ENCODE assay signal across 25 cellular contexts in the genomic region with DNA sequence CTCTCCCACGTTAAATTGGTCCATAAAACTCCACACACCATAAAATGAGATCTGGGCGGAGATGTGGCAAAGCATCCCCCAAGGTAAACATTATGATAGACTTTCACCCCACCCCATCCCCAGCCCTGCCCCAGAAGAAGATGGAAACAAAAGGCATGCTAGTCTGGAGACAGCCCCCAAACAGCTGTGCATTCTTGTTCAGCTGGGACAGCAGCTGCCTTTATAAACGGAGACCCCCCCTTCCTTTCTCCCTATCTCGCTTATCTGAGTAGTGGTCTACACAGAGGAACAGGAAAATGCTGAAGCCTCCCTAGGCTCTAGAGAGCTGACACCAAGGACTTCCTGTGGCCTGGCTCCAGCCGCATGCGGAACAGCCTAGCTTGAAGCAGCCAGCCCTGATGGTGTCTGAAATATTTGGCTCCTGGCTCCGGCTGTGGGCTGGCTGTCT.
DNase-seq lines count a peak whose midpoint lies in the region; ATAC-seq and TF ChIP-seq lines count a peak whose summit lies in the region.
"Had no signal": no experiment of that assay in that cellular context is flagged by ENCODE, and none has a peak within 500 bp of the region (broad histone marks: within the 10 kb centered on the region; RNA-seq: fewer than 3 reads in every experiment).

No MANE protein-coding gene starts in this region.

- H3K27me3 ChIP-seq in GM23338 (ENCODE audit: insufficient read depth) (no peaks in the 10 kb centered on the region), Loucy (ENCODE audit: insufficient read depth, low read length, poor library complexity, severe bottlenecking) (no peaks in the 10 kb centered on the region), neural progenitor cell (no peaks in the 10 kb centered on the region), upper lobe of right lung (no peaks in the 10 kb centered on the region)
- H3K27me3 ChIP-seq: pancreas, SJSA1 had no signal

- H3K9ac ChIP-seq in Loucy (ENCODE audit: low read depth, low read length, poor library complexity, severe bottlenecking) (no peak overlapping the region), neural progenitor cell (no peak overlapping the region)
- H3K9ac ChIP-seq: KMS-11 had no signal

- H3K9me2 ChIP-seq in GM23338 (ENCODE audit: insufficient read depth): peaks cover 25% of the 10 kb centered on the region
- H3K9me2 ChIP-seq in Loucy (replicated peaks; ENCODE audit: low read depth, low read length): no peaks in the 10 kb centered on the region

- intact Hi-C loops in upper lobe of right lung (cut with DNase I): no loop called here

- H3K4me1 Mint-ChIP-seq in GM23338 (no peaks in the 10 kb centered on the region), neural progenitor cell (no peaks in the 10 kb centered on the region)
- H3K4me1 Mint-ChIP-seq: stimulated activated effector memory CD8-positive, alpha-beta T cell treated with anti-CD3 and anti-CD28 coated beads, Interleukin-12 subunit alpha, Interleukin-12 subunit beta, amount 100 ng/mL, for 72 hours had no signal

- H3K9me3 Mint-ChIP-seq in GM23338 (no peaks in the 10 kb centered on the region; the same call in 2 of the 3 replicates), neural progenitor cell (no peaks in the 10 kb centered on the region)
- H3K9me3 Mint-ChIP-seq: activated CD4-positive, alpha-beta memory T cell treated with anti-CD3 and anti-CD28 coated beads for 36 hours; activated naive CD4-positive, alpha-beta T cell treated with anti-CD3 and anti-CD28 coated beads, Interleukin-2, amount 50 U/mL, for 72 hours; activated T-helper 2 cell treated with anti-CD3 and anti-CD28 coated beads, Interferon-gamma antibody, Interleukin-2, Interleukin-4, amounts not matched to agents 10 μg/mL and 5 μg/mL and 100 μg/mL, durations not matched to agents 14 hours and 24 hours and 36 hours; effector memory CD8-positive, alpha-beta T cell; stimulated activated effector memory CD8-positive, alpha-beta T cell treated with anti-CD3 and anti-CD28 coated beads, Interleukin-12 subunit alpha, Interleukin-12 subunit beta, amount 100 ng/mL, for 72 hours; T-cell had no signal

- no peak overlapping the region for H3K27ac ChIP-seq in GM23338 (ENCODE audit: low read depth)
- no peak overlapping the region for H3K27ac ChIP-seq in neural progenitor cell
- H3K27ac ChIP-seq in caudate nucleus (ENCODE audit: low read depth, low read length): no peak overlapping the region
- H3K27ac ChIP-seq in upper lobe of right lung: no peak overlapping the region
- H3K27ac ChIP-seq: KMS-11, pancreas, SJSA1 had no signal

- H3K36me3 Mint-ChIP-seq in GM23338 (ENCODE audit: low read depth): no peaks in the 10 kb centered on the region
- H3K36me3 Mint-ChIP-seq in neural progenitor cell: no peaks in the 10 kb centered on the region
- H3K36me3 Mint-ChIP-seq: activated CD4-positive, alpha-beta memory T cell treated with anti-CD3 and anti-CD28 coated beads for 36 hours; activated naive CD4-positive, alpha-beta T cell treated with anti-CD3 and anti-CD28 coated beads, Interleukin-2, amount 50 U/mL, for 72 hours; CD14-positive monocyte; natural killer cell treated with Interleukin-12 subunit alpha and Interleukin-12 subunit beta and Interleukin-15 and Interleukin-18, amount 100 ng/mL, for 72 hours; stimulated activated effector memory CD8-positive, alpha-beta T cell treated with anti-CD3 and anti-CD28 coated beads, Interleukin-12 subunit alpha, Interleukin-12 subunit beta, amount 100 ng/mL, for 72 hours; T-cell had no signal

- no peak for TF ChIP-seq CTCF in GM23338 (conservative IDR thresholded peaks at IDR 0.05; ENCODE audit: low read depth in 2 of 2)
- no peak for TF ChIP-seq CTCF in Loucy (conservative IDR thresholded peaks at IDR 0.05; ENCODE audit: low read length)
- no peak for TF ChIP-seq CTCF in neural progenitor cell (IDR thresholded peaks at IDR 0.05)
- no peak for TF ChIP-seq CTCF in upper lobe of right lung (IDR thresholded peaks at IDR 0.05)

- H3K4me2 ChIP-seq in GM23338: no peak overlapping the region
- H3K4me2 ChIP-seq in Loucy (ENCODE audit: low read depth, low read length, poor library complexity, severe bottlenecking): peak overlapping the region; percentile 30
- H3K4me2 ChIP-seq in neural progenitor cell: no peak overlapping the region
- H3K4me2 ChIP-seq: KMS-11 had no signal

- H3K79me2 ChIP-seq in GM23338 (replicated peaks; ENCODE audit: insufficient read depth) (no peaks in the 10 kb centered on the region), Loucy (ENCODE audit: insufficient read depth, low read length) (no peaks in the 10 kb centered on the region), neural progenitor cell (ENCODE audit: low read depth) (no peaks in the 10 kb centered on the region)

- no peak overlapping the region for H3K4me3 Mint-ChIP-seq in GM23338
- no peak overlapping the region for H3K4me3 Mint-ChIP-seq in neural progenitor cell
- H3K4me3 Mint-ChIP-seq: activated CD4-positive, alpha-beta memory T cell treated with anti-CD3 and anti-CD28 coated beads for 36 hours; CD14-positive monocyte; effector memory CD8-positive, alpha-beta T cell; natural killer cell treated with Interleukin-12 subunit alpha and Interleukin-12 subunit beta and Interleukin-15 and Interleukin-18, amount 100 ng/mL, for 72 hours; stimulated activated effector memory CD8-positive, alpha-beta T cell treated with anti-CD3 and anti-CD28 coated beads, Interleukin-12 subunit alpha, Interleukin-12 subunit beta, amount 100 ng/mL, for 72 hours; T-cell had no signal

- H3K4me1 ChIP-seq in GM23338 (ENCODE audit: insufficient read depth) (no peaks in the 10 kb centered on the region), Loucy (ENCODE audit: insufficient read depth, low read length, poor library complexity, severe bottlenecking) (peaks cover 29% of the 10 kb centered on the region), neural progenitor cell (peaks cover 8% of the 10 kb centered on the region), upper lobe of right lung (no peaks in the 10 kb centered on the region)
- H3K4me1 ChIP-seq: pancreas, SJSA1 had no signal

- H3K4me3 ChIP-seq in GM23338 (no peak overlapping the region), Loucy (ENCODE audit: low read length, poor library complexity, severe bottlenecking) (no peak overlapping the region), neural progenitor cell (no peak overlapping the region), upper lobe of right lung (no peak overlapping the region)
- H3K4me3 ChIP-seq: pancreas, SJSA1 had no signal

- H3K27me3 Mint-ChIP-seq in GM23338 (ENCODE audit: insufficient read depth, low read depth, poor library complexity) (peaks cover 3% of the 10 kb centered on the region), neural progenitor cell (ENCODE audit: insufficient read depth, low read depth) (peaks cover 2% of the 10 kb centered on the region)
- H3K27me3 Mint-ChIP-seq: effector memory CD8-positive, alpha-beta T cell had no signal

- DNase-seq in GM23338 (ENCODE audit: low spot score) (no peak), islet precursor cell (peak; percentile 83), neural progenitor cell (ENCODE audit: low spot score) (no peak), kidney glomerular epithelial cell (lab: John Stamatoyannopoulos, UW) (no peak), caudate nucleus (lab: John Stamatoyannopoulos, UW) (no peak), upper lobe of right lung (no peak)
- no peak for DNase-seq in activated CD4-positive, alpha-beta T cell treated with anti-CD3 and anti-CD28 coated beads, Interleukin-2, amount 50 U/mL, for 1 hour
- DNase-seq: activated CD4-positive, alpha-beta memory T cell treated with anti-CD3 and anti-CD28 coated beads for 36 hours; activated CD8-positive, alpha-beta memory T cell treated with anti-CD3 and anti-CD28 coated beads, Interleukin-2, amount 50 U/mL, for 48 hours; cortex of kidney; effector memory CD8-positive, alpha-beta T cell; left cardiac atrium; NCI-H1436 treated with DMSO at 0.1 percent for 48 hours; NCI-H510A treated with DMSO at 0.1 percent for 48 hours; pancreas; stimulated activated CD4-positive, alpha-beta T cell treated with anti-CD3 and anti-CD28 coated beads, Interleukin-4, amount 100 ng/mL, for 24 hours; T-cell had no signal

- H3K27ac Mint-ChIP-seq in GM23338 (no peak overlapping the region), neural progenitor cell (no peak overlapping the region)
- H3K27ac Mint-ChIP-seq: activated CD4-positive, alpha-beta memory T cell treated with anti-CD3 and anti-CD28 coated beads for 36 hours; activated naive CD4-positive, alpha-beta T cell treated with anti-CD3 and anti-CD28 coated beads, Interleukin-2, amount 50 U/mL, for 72 hours; activated T-helper 2 cell treated with anti-CD3 and anti-CD28 coated beads, Interferon-gamma antibody, Interleukin-2, Interleukin-4, amounts not matched to agents 10 μg/mL and 5 μg/mL and 100 μg/mL, durations not matched to agents 14 hours and 24 hours and 36 hours; CD14-positive monocyte; effector memory CD8-positive, alpha-beta T cell; natural killer cell treated with Interleukin-12 subunit alpha and Interleukin-12 subunit beta and Interleukin-15 and Interleukin-18, amount 100 ng/mL, for 72 hours; stimulated activated effector memory CD8-positive, alpha-beta T cell treated with anti-CD3 and anti-CD28 coated beads, Interleukin-12 subunit alpha, Interleukin-12 subunit beta, amount 100 ng/mL, for 72 hours; T-cell had no signal

- no peaks in the 10 kb centered on the region for H3K36me3 ChIP-seq in GM23338 (ENCODE audit: insufficient read depth)
- H3K36me3 ChIP-seq in Loucy (ENCODE audit: insufficient read depth, low read length): no peaks in the 10 kb centered on the region
- H3K36me3 ChIP-seq in neural progenitor cell: no peaks in the 10 kb centered on the region
- H3K36me3 ChIP-seq in upper lobe of right lung: no peaks in the 10 kb centered on the region
- H3K36me3 ChIP-seq: pancreas, SJSA1 had no signal

- H3K9me3 ChIP-seq in Loucy (ENCODE audit: insufficient read depth, low read depth, low read length): no peaks in the 10 kb centered on the region
- no peaks in the 10 kb centered on the region for H3K9me3 ChIP-seq in neural progenitor cell (ENCODE audit: low read depth)
- H3K9me3 ChIP-seq in upper lobe of right lung: no peaks in the 10 kb centered on the region
- H3K9me3 ChIP-seq: pancreas had no signal

- H2AFZ ChIP-seq in GM23338: 0 out of 2 replicates have a peak overlapping the region, but pooled peaks have one; percentile 30
- peak overlapping the region; percentile 31; the same call in 1 of the 2 replicates for H2AFZ ChIP-seq in Loucy (ENCODE audit: low read length)
- H2AFZ ChIP-seq in neural progenitor cell (replicated peaks): peak overlapping the region; percentile 29

- ATAC-seq in GM23338: no peak
- no peak for ATAC-seq in upper lobe of right lung
- ATAC-seq: activated naive CD4-positive, alpha-beta T cell treated with anti-CD3 and anti-CD28 coated beads, Interleukin-2, amount 50 U/mL, for 72 hours; effector memory CD8-positive, alpha-beta T cell; natural killer cell treated with Interleukin-12 subunit alpha and Interleukin-12 subunit beta and Interleukin-15 and Interleukin-18, amount 100 ng/mL, for 72 hours; pancreas; stimulated activated effector memory CD8-positive, alpha-beta T cell treated with anti-CD3 and anti-CD28 coated beads, Interleukin-12 subunit alpha, Interleukin-12 subunit beta, amount 100 ng/mL, for 72 hours; T-cell had no signal

- H4K20me1 ChIP-seq in GM23338 (replicated peaks; ENCODE audit: insufficient read depth): no peaks in the 10 kb centered on the region
- no peaks in the 10 kb centered on the region for H4K20me1 ChIP-seq in Loucy (ENCODE audit: insufficient read depth, low read length, poor library complexity, severe bottlenecking)
- no peaks in the 10 kb centered on the region for H4K20me1 ChIP-seq in neural progenitor cell (ENCODE audit: low read depth)

- H3F3A ChIP-seq in GM23338 (replicated peaks; ENCODE audit: low read depth): no peaks in the 10 kb centered on the region
- H3F3A ChIP-seq in Loucy (ENCODE audit: low read depth): no peaks in the 10 kb centered on the region
- H3F3A ChIP-seq in neural progenitor cell (ENCODE audit: low read depth): no peaks in the 10 kb centered on the region
